In genomic region chr20:32116079-32116521, GRCh38 we compare ENCODE assay signal across 21 cellular contexts. TPM values are rescaled to one million over a fixed set of nuclear protein-coding genes. Genes with fewer than 3 reads are reported as not detected.
DNase-seq lines count a peak whose midpoint lies in the region; FAIRE-seq and TF ChIP-seq lines count a peak whose summit lies in the region.
"Had no signal": no experiment of that assay in that cellular context is flagged by ENCODE, and none has a peak within 500 bp of the region (broad histone marks: within the 10 kb centered on the region; RNA-seq: fewer than 3 reads in every experiment).

No MANE protein-coding gene starts in this region.

- H3K27ac ChIP-seq in neutrophil (peak overlapping the region; percentile 4), vagina (no peak overlapping the region), tibial artery (no peak overlapping the region)
- H3K27ac ChIP-seq: 22Rv1, tibial nerve had no signal

- no peak overlapping the region for H3K4me3 ChIP-seq in neutrophil (ENCODE audit: low read depth in 1 of 2, low read length in 1 of 2)
- no peak overlapping the region for H3K4me3 ChIP-seq in vagina
- H3K4me3 ChIP-seq in tibial artery = no peak overlapping the region
- H3K4me3 ChIP-seq: spleen, tibial nerve had no signal

- intact Hi-C loops in vagina (cut with DNase I) (no loop called here), tibial artery (cut with DNase I; ENCODE audit: low total_unique reads) (no loop called here)

- no peak for TF ChIP-seq POLR2A in vagina (IDR thresholded peaks at IDR 0.05)

- peaks cover 4% of the 10 kb centered on the region for H3K36me3 ChIP-seq in neutrophil
- no peaks in the 10 kb centered on the region for H3K36me3 ChIP-seq in vagina
- no peaks in the 10 kb centered on the region for H3K36me3 ChIP-seq in tibial artery
- H3K36me3 ChIP-seq: tibial nerve had no signal

- DNase-seq in DMS 273 (lab: John Stamatoyannopoulos, UW; ENCODE audit: unreplicated experiment) (peak; percentile 53), DMS 273 treated with DMSO at 0.1 percent for 48 hours (lab: John Stamatoyannopoulos, UW) (no peak), NCI-H187 treated with DMSO at 0.1 percent for 48 hours (lab: John Stamatoyannopoulos, UW) (peak; percentile 53), chondrocyte (ENCODE audit: low spot score) (no peak), vagina (ENCODE audit: extremely low spot score in 2 of 2) (no peak), tibial artery (no peak), HTR-8/SVneo (ENCODE audit: insufficient read length, low spot score) (no peak)
- DNase-seq: activated CD4-positive, alpha-beta T cell treated with anti-CD3 and anti-CD28 coated beads, Interleukin-2, amount 10 ng/mL, durations not matched to agents 7 days and 5 days; activated T-cell treated with anti-CD3 and anti-CD28 coated beads, Interleukin-2, amount 50 U/mL, for 4 hours; CD4-positive, CD25-positive, alpha-beta regulatory T cell; DND-41; effector CD8-positive, alpha-beta T cell; left ventricle myocardium superior; NCI-H1105; spleen had no signal

- no peaks in the 10 kb centered on the region for H3K9me3 Mint-ChIP-seq in chondrocyte (ENCODE audit: low read depth)
- H3K9me3 Mint-ChIP-seq: activated CD4-positive, alpha-beta T cell treated with anti-CD3 and anti-CD28 coated beads, Interleukin-2, amount 10 ng/mL, durations not matched to agents 7 days and 5 days; activated T-cell treated with anti-CD3 and anti-CD28 coated beads, Interleukin-2, amount 50 U/mL, for 4 hours; CD4-positive, CD25-positive, alpha-beta regulatory T cell; stimulated activated memory B cell treated with anti-CD40 and anti-IgM and Interleukin-4, amounts not matched to agents 10 μg/mL and 1 μg/mL and 100 μg/mL, for 72 hours had no signal

- peaks cover 45% of the 10 kb centered on the region for H3K4me1 Mint-ChIP-seq in chondrocyte (ENCODE audit: low read depth)

- H3K27me3 ChIP-seq in neutrophil (no peaks in the 10 kb centered on the region), vagina (no peaks in the 10 kb centered on the region), tibial artery (no peaks in the 10 kb centered on the region)
- H3K27me3 ChIP-seq: spleen, tibial nerve had no signal

- H3K4me3 Mint-ChIP-seq in chondrocyte (ENCODE audit: unreplicated experiment) = no peak overlapping the region
- H3K4me3 Mint-ChIP-seq: activated CD4-positive, alpha-beta T cell treated with anti-CD3 and anti-CD28 coated beads, Interleukin-2, amount 10 ng/mL, durations not matched to agents 7 days and 5 days; activated naive CD8-positive, alpha-beta T cell; activated T-cell treated with anti-CD3 and anti-CD28 coated beads, Interleukin-2, amount 50 U/mL, for 4 hours; stimulated activated memory B cell treated with anti-CD40 and anti-IgM and Interleukin-4, amounts not matched to agents 10 μg/mL and 1 μg/mL and 100 μg/mL, for 72 hours had no signal

- peak overlapping the region; percentile 13 for H3K27ac Mint-ChIP-seq in chondrocyte (ENCODE audit: unreplicated experiment)
- H3K27ac Mint-ChIP-seq: activated naive CD8-positive, alpha-beta T cell; stimulated activated memory B cell treated with anti-CD40 and anti-IgM and Interleukin-4, amounts not matched to agents 10 μg/mL and 1 μg/mL and 100 μg/mL, for 72 hours had no signal

- peaks cover 42 to 46% of the 10 kb centered on the region in 2 experiments for H3K4me1 ChIP-seq in neutrophil (ENCODE audit: control insufficient read depth in 1 of 2, insufficient read depth in 1 of 2, low read depth in 1 of 2, low read length in 1 of 2)
- peaks cover 51% of the 10 kb centered on the region for H3K4me1 ChIP-seq in vagina
- H3K4me1 ChIP-seq in tibial artery = peaks cover 0 to 29% (median 13%) of the 10 kb centered on the region in 4 donors

- H3K36me3 Mint-ChIP-seq in chondrocyte (ENCODE audit: low read depth) = peaks cover 3% of the 10 kb centered on the region

- no peaks in the 10 kb centered on the region for H3K27me3 Mint-ChIP-seq in chondrocyte (ENCODE audit: low read depth)
- H3K27me3 Mint-ChIP-seq: activated CD4-positive, alpha-beta T cell treated with anti-CD3 and anti-CD28 coated beads, Interleukin-2, amount 10 ng/mL, durations not matched to agents 7 days and 5 days; activated naive CD8-positive, alpha-beta T cell; CD4-positive, CD25-positive, alpha-beta regulatory T cell; stimulated activated memory B cell treated with anti-CD40 and anti-IgM and Interleukin-4, amounts not matched to agents 10 μg/mL and 1 μg/mL and 100 μg/mL, for 72 hours had no signal

- no peak for FAIRE-seq in HTR-8/SVneo (lab: Jason Lieb, UNC)
- FAIRE-seq: bronchial epithelial cell had no signal

- TF ChIP-seq CTCF in chondrocyte (IDR thresholded peaks at IDR 0.05) = no peak
- TF ChIP-seq CTCF in neutrophil (IDR thresholded peaks at IDR 0.05) = no peak
- TF ChIP-seq CTCF in vagina (IDR thresholded peaks at IDR 0.05) = no peak
- TF ChIP-seq CTCF in tibial artery (IDR thresholded peaks at IDR 0.05) = no peak

- H3K9me3 ChIP-seq in neutrophil (no peaks in the 10 kb centered on the region), vagina (no peaks in the 10 kb centered on the region), tibial artery (no peaks in the 10 kb centered on the region)
- H3K9me3 ChIP-seq: spleen, tibial nerve had no signal

RNA-seq across cellular contexts. Expression of gene TM9SF4, which starts 6.6 kb away (rescaled TPM):
- total RNA-seq in chondrocyte (64.8 to 87.9 TPM (median 83.7 TPM) in 3 replicates), vagina (32.2 TPM)

Comparison
In these comparisons a context has a peak if more than half of its experiments do, and no peak if none do; other contexts are left out.
1. DNase-seq: peak in DMS 273 (single experiment) and NCI-H187 treated with DMSO at 0.1 percent for 48 hours (single experiment); none in DMS 273 treated with DMSO at 0.1 percent for 48 hours (single experiment), chondrocyte (single experiment), vagina (0 of 2), tibial artery (0 of 2) and HTR-8/SVneo (single experiment).